ENCODE assay signal across 8 cellular contexts in the genomic region with DNA sequence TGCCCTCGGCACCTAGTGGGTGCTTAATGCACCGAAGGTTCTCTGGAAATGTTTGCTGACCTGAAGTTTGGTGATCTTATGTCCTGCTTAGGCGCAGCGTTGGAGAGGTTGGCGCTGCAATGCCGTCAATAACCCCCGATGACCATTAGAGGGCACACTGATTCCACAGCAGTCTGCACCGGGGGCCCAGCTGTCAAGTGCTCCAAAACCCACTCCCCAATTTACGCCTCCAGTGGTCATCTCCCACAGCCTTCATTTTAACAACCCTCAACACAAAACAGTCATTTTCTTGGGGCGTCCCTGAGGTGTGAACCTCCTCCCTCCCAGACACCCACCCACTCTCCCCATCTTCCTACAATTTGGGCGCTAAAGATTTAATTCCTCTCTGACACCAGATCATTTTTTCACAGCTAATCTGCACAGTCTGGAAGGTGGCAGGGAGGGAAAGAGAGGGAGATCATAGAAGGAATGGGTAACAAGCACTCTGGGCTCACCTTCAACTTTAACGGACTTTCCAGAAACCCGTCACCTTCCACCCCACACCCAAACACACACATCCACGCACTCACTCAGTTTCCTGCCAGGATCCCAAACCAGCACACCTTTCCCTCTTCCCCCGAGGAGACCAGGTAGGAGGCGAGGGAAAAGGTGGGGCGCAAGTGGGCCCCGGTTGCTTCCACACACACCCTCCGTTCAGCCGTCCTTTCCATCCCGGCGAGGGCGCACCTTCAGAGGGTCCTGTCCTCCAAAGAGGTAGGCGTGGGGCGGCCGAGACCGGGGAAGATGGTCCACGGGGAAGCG. TPM values are rescaled to one million over a fixed set of nuclear protein-coding genes. Genes with fewer than 3 reads are reported as not detected.
DNase-seq lines count a peak whose midpoint lies in the region; ATAC-seq, FAIRE-seq and TF ChIP-seq lines count a peak whose summit lies in the region.

No MANE protein-coding gene starts in this region.

- DNase-seq in Caco-2 (peak; percentile 66 to 72), HTR-8/SVneo (ENCODE audit: insufficient read length, low spot score) (peak; percentile 39), SHP77 treated with DMSO at 0.1 percent for 48 hours (lab: John Stamatoyannopoulos, UW) (peak; percentile 22), astrocyte (ENCODE audit: low read depth) (no peak), hepatocyte (ENCODE audit: low spot score) (peak; percentile 70), renal cortical epithelial cell (ENCODE audit: low read depth) (peak; percentile 37), putamen (ENCODE audit: low spot score) (no peak)

- peaks cover 16% of the 10 kb centered on the region for H3K4me1 ChIP-seq in Caco-2
- peaks cover 16% of the 10 kb centered on the region for H3K4me1 ChIP-seq in astrocyte (ENCODE audit: insufficient read depth, low read length)
- H3K4me1 ChIP-seq in hepatocyte (ENCODE audit: insufficient read depth): peaks cover 17% of the 10 kb centered on the region

- no peaks in the 10 kb centered on the region for H3K9me2 ChIP-seq in hepatocyte (replicated peaks; ENCODE audit: insufficient read depth)

- H3K4me3 ChIP-seq in Caco-2 (ENCODE audit: low read depth, low read length) (peak overlapping the region; percentile 73), astrocyte (ENCODE audit: insufficient read depth, low read depth, low read length) (peak overlapping the region; percentile 44), hepatocyte (peak overlapping the region; percentile 52)

- H3K4me3 Mint-ChIP-seq in Caco-2 (ENCODE audit: unreplicated experiment): peak overlapping the region; percentile 97
- H3K4me3 Mint-ChIP-seq in astrocyte (ENCODE audit: unreplicated experiment): peak overlapping the region; percentile 78

- POLR2A ChIA-PET in Caco-2 (lab: Charles Lee): interaction anchor here (0.6 kb wide), 1 partner anchor 469 kb away, joined by 4 read pairs; no protein-coding TSS in a partner anchor

- H3K79me2 ChIP-seq in astrocyte (ENCODE audit: insufficient read depth, low read length) (no peaks in the 10 kb centered on the region), hepatocyte (no peaks in the 10 kb centered on the region)

- peaks cover 9% of the 10 kb centered on the region for H3K27me3 Mint-ChIP-seq in Caco-2 (ENCODE audit: insufficient read depth, unreplicated experiment)
- H3K27me3 Mint-ChIP-seq in astrocyte (ENCODE audit: low read depth, unreplicated experiment): peaks cover 46% of the 10 kb centered on the region

- ATAC-seq in HG03457 (IDR thresholded peaks at IDR 0.05; ENCODE audit: unreplicated experiment): no peak

- peak; percentile 91 to 93 for TF ChIP-seq CTCF in Caco-2 (IDR thresholded peaks at IDR 0.05; ENCODE audit: insufficient read depth in 1 of 2, low read depth in 1 of 2, low read length in 1 of 2, severe bottlenecking in 1 of 2, unreplicated experiment in 1 of 2)
- TF ChIP-seq CTCF in astrocyte (IDR thresholded peaks at IDR 0.05; ENCODE audit: insufficient read depth, low read depth, low read length): peak; percentile 73
- peak; percentile 85 for TF ChIP-seq CTCF in hepatocyte (IDR thresholded peaks at IDR 0.05; ENCODE audit: poor library complexity)

- FAIRE-seq in HTR-8/SVneo (lab: Jason Lieb, UNC) (peak; percentile 55), astrocyte (lab: Jason Lieb, UNC) (no peak)

- no peak overlapping the region for H3K9ac ChIP-seq in astrocyte (ENCODE audit: low read length)

- H3K4me1 Mint-ChIP-seq in Caco-2 (ENCODE audit: low read depth, unreplicated experiment) (peaks cover 28% of the 10 kb centered on the region), astrocyte (ENCODE audit: low read depth, unreplicated experiment) (peaks cover 7% of the 10 kb centered on the region)

- H4K20me1 ChIP-seq in astrocyte (ENCODE audit: insufficient read depth, low read length): no peaks in the 10 kb centered on the region
- H4K20me1 ChIP-seq in hepatocyte (ENCODE audit: insufficient read depth, poor library complexity, severe bottlenecking): no peaks in the 10 kb centered on the region

- WGBS in hepatocyte (ENCODE audit: low lambda C conversion rate, missing lambda C conversion rate): 7% methylated on average over 29 of the region's 29 CpGs

- BruUV-seq in Caco-2 (replicated peaks; lab: Mats Ljungman, UMichigan): no TSS peak

- H3K36me3 ChIP-seq in Caco-2 (ENCODE audit: control insufficient read depth, insufficient read depth, low read length) (no peaks in the 10 kb centered on the region), astrocyte (ENCODE audit: insufficient read depth, low read length) (no peaks in the 10 kb centered on the region), hepatocyte (replicated peaks; ENCODE audit: insufficient read depth, low read depth) (no peaks in the 10 kb centered on the region)

- H3K9me3 Mint-ChIP-seq in Caco-2 (ENCODE audit: unreplicated experiment) (no peaks in the 10 kb centered on the region), astrocyte (ENCODE audit: unreplicated experiment) (no peaks in the 10 kb centered on the region)

- H3K36me3 Mint-ChIP-seq in Caco-2 (ENCODE audit: insufficient read depth, unreplicated experiment): peaks cover 19% of the 10 kb centered on the region
- no peaks in the 10 kb centered on the region for H3K36me3 Mint-ChIP-seq in astrocyte (ENCODE audit: low read depth, unreplicated experiment)

- no peak overlapping the region for H3K27ac ChIP-seq in astrocyte (ENCODE audit: low read depth, low read length)
- no peak overlapping the region for H3K27ac ChIP-seq in hepatocyte

- intact Hi-C loops in Caco-2 (cut with micrococcal nuclease; ENCODE audit: unreplicated experiment): loop anchor here (1.0 to 5.0 kb wide), 6 partner anchors 71 to 312 kb away; partner anchors contain the start of genes GATAD2B, RAB13 and RPS27

- H3K27ac Mint-ChIP-seq in Caco-2 (ENCODE audit: unreplicated experiment): peak overlapping the region; percentile 18
- H3K27ac Mint-ChIP-seq in astrocyte (ENCODE audit: unreplicated experiment): no peak overlapping the region

- H3K4me2 ChIP-seq in astrocyte (ENCODE audit: low read length): peak overlapping the region; percentile 84
- peak overlapping the region; percentile 99 for H3K4me2 ChIP-seq in hepatocyte

- H3K9me3 ChIP-seq in Caco-2 (no peaks in the 10 kb centered on the region), astrocyte (ENCODE audit: insufficient read depth, low read depth, low read length) (no peaks in the 10 kb centered on the region), hepatocyte (ENCODE audit: low read depth) (no peaks in the 10 kb centered on the region)

- CTCF ChIA-PET in Caco-2 (lab: Charles Lee): interaction anchor here (0.5 to 1.4 kb wide), 5 partner anchors 50 to 98 kb away, joined by 3 to 6 read pairs (median 5); partner anchors contain the start of genes INTS3, S100A13 and SLC27A3

- H3K27me3 ChIP-seq in Caco-2 (replicated peaks; ENCODE audit: control insufficient read depth, insufficient read depth, low read length): no peaks in the 10 kb centered on the region
- H3K27me3 ChIP-seq in astrocyte (ENCODE audit: insufficient read depth, low read length): peaks cover 40% of the 10 kb centered on the region
- peaks cover 42% of the 10 kb centered on the region for H3K27me3 ChIP-seq in hepatocyte

- H2AFZ ChIP-seq in astrocyte (ENCODE audit: low read depth, low read length) (peak overlapping the region; percentile 75), hepatocyte (peak overlapping the region; percentile 74)

RNA-seq across cellular contexts. Expression of gene NPR1, which starts 0.6 kb away (rescaled TPM):
- total RNA-seq in Caco-2 (2022) (1.4 and 2.0 TPM in 2 replicates), astrocyte (0.07 and 0.11 TPM in 2 replicates), hepatocyte (2.5 and 2.8 TPM in 2 replicates), renal cortical epithelial cell (1.7 and 39.5 TPM in 2 replicates)
- polyA plus RNA-seq in hepatocyte: 3.0 and 4.3 TPM in 2 replicates

RNA-seq across cellular contexts. Expression of gene ILF2, which starts 7.1 kb away (rescaled TPM):
- total RNA-seq in Caco-2 (2022): 287 and 289 TPM in 2 replicates
- total RNA-seq in astrocyte: 176 and 185 TPM in 2 replicates
- total RNA-seq in hepatocyte: 173 and 191 TPM in 2 replicates
- polyA plus RNA-seq in hepatocyte: 177 and 178 TPM in 2 replicates
- 168 and 232 TPM in 2 replicates for total RNA-seq in renal cortical epithelial cell

RNA-seq across cellular contexts. Expression of gene SNAPIN, which starts 19.4 kb away (rescaled TPM):
- total RNA-seq in Caco-2 (2022) (32.8 and 34.1 TPM in 2 replicates), astrocyte (27.4 and 31.3 TPM in 2 replicates), hepatocyte (40.9 and 41.4 TPM in 2 replicates), renal cortical epithelial cell (51.7 and 76.1 TPM in 2 replicates)
- 63.2 and 68.4 TPM in 2 replicates for polyA plus RNA-seq in hepatocyte

RNA-seq across cellular contexts. Expression of gene CHTOP, which starts 44.1 kb away (rescaled TPM):
- total RNA-seq in Caco-2 (2022) (85.1 and 90.6 TPM in 2 replicates), astrocyte (46.7 and 56.4 TPM in 2 replicates), hepatocyte (56.2 and 65.5 TPM in 2 replicates), renal cortical epithelial cell (19.6 and 41.0 TPM in 2 replicates)
- 40.6 and 50.7 TPM in 2 replicates for polyA plus RNA-seq in hepatocyte

RNA-seq across cellular contexts. Expression of gene S100A1, which starts 49.7 kb away (rescaled TPM):
- total RNA-seq in Caco-2 (2022): 12.6 and 18.1 TPM in 2 replicates
- 1.7 and 4.1 TPM in 2 replicates for total RNA-seq in astrocyte
- 2.7 and 15.0 TPM in 2 replicates for total RNA-seq in hepatocyte
- polyA plus RNA-seq in hepatocyte: 1.3 and 4.0 TPM in 2 replicates
- total RNA-seq in renal cortical epithelial cell: 9.7 and 13.9 TPM in 2 replicates

Comparison
In these comparisons a context has a peak if more than half of its experiments do, and no peak if none do; other contexts are left out.
1. DNase-seq: peak in Caco-2 (2 of 2), HTR-8/SVneo (single experiment), SHP77 treated with DMSO at 0.1 percent for 48 hours (single experiment), hepatocyte (single experiment) and renal cortical epithelial cell (single experiment); none in astrocyte (single experiment) and putamen (single experiment).
2. Peak in every context shown above with its lines, with median percentiles within 50 percentile points of each other: H3K4me3 ChIP-seq and CTCF ChIP-seq.